ENCODE assay signal across 11 cellular contexts in the genomic region with DNA sequence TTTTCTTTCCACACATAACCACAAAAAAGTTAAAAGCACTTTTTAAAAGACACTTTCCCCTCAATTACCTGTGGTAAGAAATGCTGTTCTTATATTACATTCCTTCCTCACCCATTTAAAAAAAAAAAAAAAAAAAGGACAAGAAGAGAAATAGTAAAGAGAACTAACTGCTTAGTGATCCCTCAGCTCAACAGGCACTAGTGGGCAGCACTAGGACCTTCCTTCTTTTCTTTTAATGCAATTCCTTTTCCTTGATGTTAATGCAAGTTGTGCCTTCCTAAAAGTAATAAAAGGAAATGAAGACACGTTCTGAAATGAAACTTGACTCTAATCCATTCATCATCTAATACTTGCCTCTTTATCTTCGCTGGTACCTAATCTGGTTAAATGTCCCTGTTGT.
A peak's percentile ranks its signal among the peaks of the same experiment; 100 is the strongest.
DNase-seq lines count a peak whose midpoint lies in the region; ATAC-seq, FAIRE-seq and TF ChIP-seq lines count a peak whose summit lies in the region.
"Had no signal": no experiment of that assay in that cellular context is flagged by ENCODE, and none has a peak within 500 bp of the region (broad histone marks: within the 10 kb centered on the region; RNA-seq: fewer than 3 reads in every experiment).

No MANE protein-coding gene starts in this region.

- no peak overlapping the region for H3K27ac Mint-ChIP-seq in endodermal cell
- H3K27ac Mint-ChIP-seq: activated naive CD4-positive, alpha-beta T cell treated with anti-CD3 and anti-CD28 coated beads, Interleukin-2, amount 50 U/mL, for 24 hours had no signal

- H3K9me3 ChIP-seq in OCI-LY7 (ENCODE audit: low read length) (no peaks in the 10 kb centered on the region), endodermal cell (ENCODE audit: control insufficient read depth, low read length) (no peaks in the 10 kb centered on the region)

- H3K27ac ChIP-seq in OCI-LY7 (ENCODE audit: low read depth, low read length, poor library complexity, severe bottlenecking) (no peak overlapping the region), endodermal cell (ENCODE audit: low read depth, low read length) (no peak overlapping the region)
- H3K27ac ChIP-seq: epithelial cell of prostate, parathyroid adenoma had no signal

- CTCF ChIA-PET in OCI-LY7 (lab: Charles Lee; ENCODE audit: unreplicated experiment): no interaction called here

- DNase-seq in OCI-LY7 (ENCODE audit: low spot score) (no peak), endodermal cell (no peak), retinal pigment epithelial cell (ENCODE audit: low read depth) (no peak), NCI-H1048 (lab: John Stamatoyannopoulos, UW) (no peak), NCI-H510A (lab: John Stamatoyannopoulos, UW) (no peak)
- DNase-seq: NCI-H526 treated with DMSO at 0.1 percent for 48 hours had no signal

- POLR2A ChIA-PET in OCI-LY7 (lab: Charles Lee): interaction anchor here (0.6 kb wide), 1 partner anchor 207 kb away, joined by 3 read pairs; no protein-coding TSS in a partner anchor

- H3K4me2 ChIP-seq in OCI-LY7 (ENCODE audit: low read length): no peak overlapping the region

- ATAC-seq in GM18870 (IDR thresholded peaks at IDR 0.05; ENCODE audit: unreplicated experiment): no peak

- peaks cover 38% of the 10 kb centered on the region for H3K4me1 Mint-ChIP-seq in endodermal cell
- H3K4me1 Mint-ChIP-seq: activated naive CD4-positive, alpha-beta T cell treated with anti-CD3 and anti-CD28 coated beads, Interleukin-2, amount 50 U/mL, for 24 hours had no signal

- H3K4me3 Mint-ChIP-seq in endodermal cell: no peak overlapping the region
- H3K4me3 Mint-ChIP-seq: activated naive CD4-positive, alpha-beta T cell treated with anti-CD3 and anti-CD28 coated beads, Interleukin-2, amount 50 U/mL, for 24 hours had no signal

- BruUV-seq in OCI-LY7 (replicated peaks; lab: Mats Ljungman, UMichigan): no TSS peak

- H3K4me1 ChIP-seq in OCI-LY7 (ENCODE audit: insufficient read depth, low read length, poor library complexity, severe bottlenecking) (no peaks in the 10 kb centered on the region), endodermal cell (ENCODE audit: control insufficient read depth, insufficient read depth, low read length) (peaks cover 9% of the 10 kb centered on the region)
- H3K4me1 ChIP-seq: parathyroid adenoma had no signal

- 48 to 68% methylated on average over 2 of the region's 2 CpGs for WGBS in endodermal cell (ENCODE audit: insufficient coverage in 1 of 2, insufficient read length in 1 of 2), 2 experiments

- peak; percentile 67 for FAIRE-seq in G401.6 (lab: Jason Lieb, UNC)

- no peaks in the 10 kb centered on the region for H3K9me3 Mint-ChIP-seq in endodermal cell
- H3K9me3 Mint-ChIP-seq: activated naive CD4-positive, alpha-beta T cell treated with anti-CD3 and anti-CD28 coated beads, Interleukin-2, amount 50 U/mL, for 24 hours had no signal

- TF ChIP-seq CTCF in OCI-LY7 (conservative IDR thresholded peaks at IDR 0.05; ENCODE audit: low read length) (peak; percentile 28; the same call in 1 of the 2 replicates), endodermal cell (conservative IDR thresholded peaks at IDR 0.05) (peak; percentile 62), retinal pigment epithelial cell (conservative IDR thresholded peaks at IDR 0.05; ENCODE audit: low read depth, low read length) (peak; percentile 68)

- no peaks in the 10 kb centered on the region for H3K79me2 ChIP-seq in OCI-LY7 (ENCODE audit: insufficient read depth, low read depth, low read length)

- H3K36me3 ChIP-seq in OCI-LY7 (ENCODE audit: insufficient read depth, low read length) (no peaks in the 10 kb centered on the region), endodermal cell (ENCODE audit: control insufficient read depth, insufficient read depth, low read length) (peaks cover 56% of the 10 kb centered on the region)

- no peaks in the 10 kb centered on the region for H3K27me3 Mint-ChIP-seq in endodermal cell (ENCODE audit: insufficient read depth)
- H3K27me3 Mint-ChIP-seq: activated naive CD4-positive, alpha-beta T cell treated with anti-CD3 and anti-CD28 coated beads, Interleukin-2, amount 50 U/mL, for 24 hours had no signal

- peaks cover 47% of the 10 kb centered on the region for H3K36me3 Mint-ChIP-seq in endodermal cell (ENCODE audit: low read depth)
- H3K36me3 Mint-ChIP-seq: activated naive CD4-positive, alpha-beta T cell treated with anti-CD3 and anti-CD28 coated beads, Interleukin-2, amount 50 U/mL, for 24 hours had no signal

- H3K9me2 ChIP-seq in OCI-LY7 (ENCODE audit: insufficient read depth, low read length): no peaks in the 10 kb centered on the region

- H3K4me3 ChIP-seq in OCI-LY7 (ENCODE audit: low read depth, low read length, poor library complexity, severe bottlenecking): no peak overlapping the region
- H3K4me3 ChIP-seq in endodermal cell (ENCODE audit: low read length): no peak overlapping the region
- no peak overlapping the region for H3K4me3 ChIP-seq in retinal pigment epithelial cell (ENCODE audit: low read length)

- H3K27me3 ChIP-seq in endodermal cell (ENCODE audit: control insufficient read depth, insufficient read depth, low read length, poor library complexity, severe bottlenecking): no peaks in the 10 kb centered on the region

- intact Hi-C loops in OCI-LY7 (cut with micrococcal nuclease; ENCODE audit: unreplicated experiment): no loop called here

- no peaks in the 10 kb centered on the region for H4K20me1 ChIP-seq in OCI-LY7 (ENCODE audit: insufficient read depth, low read length)

- H3K9ac ChIP-seq in endodermal cell (ENCODE audit: extremely low read depth, low read length, poor library complexity, severe bottlenecking): no peak overlapping the region
- H3K9ac ChIP-seq: parathyroid adenoma had no signal

- H2AFZ ChIP-seq in OCI-LY7 (ENCODE audit: low read length): no peak overlapping the region
- H2AFZ ChIP-seq: parathyroid adenoma had no signal
